20 cellular contexts compared by ENCODE assay signal in the genomic region with DNA sequence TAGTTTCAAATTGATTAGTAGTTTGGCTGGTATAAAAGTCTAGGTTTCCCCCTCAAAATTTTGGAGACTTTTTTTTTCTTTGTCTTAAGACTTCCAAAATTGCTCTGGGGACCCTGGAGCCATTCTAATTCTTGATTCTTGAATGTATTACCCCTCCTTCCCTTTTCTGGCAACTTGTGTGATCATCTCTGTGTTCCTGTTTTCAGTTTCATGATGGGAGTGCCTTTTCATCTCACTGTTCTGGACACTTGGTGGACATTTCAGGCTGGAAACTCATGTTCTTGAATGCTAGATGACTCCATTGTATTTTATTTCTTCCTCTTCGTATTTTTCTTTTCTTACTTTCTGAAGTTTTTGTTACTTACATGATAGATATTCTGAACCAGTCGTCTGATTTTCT. TPM values are rescaled to one million over a fixed set of nuclear protein-coding genes. Genes with fewer than 3 reads are reported as not detected.
DNase-seq lines count a peak whose midpoint lies in the region; ATAC-seq and TF ChIP-seq lines count a peak whose summit lies in the region.
"Had no signal": no experiment of that assay in that cellular context is flagged by ENCODE, and none has a peak within 500 bp of the region (broad histone marks: within the 10 kb centered on the region; RNA-seq: fewer than 3 reads in every experiment).

No MANE protein-coding gene starts in this region.

- intact Hi-C loops in Caco-2 (cut with micrococcal nuclease; ENCODE audit: unreplicated experiment) = no loop called here

- H3K4me1 ChIP-seq in HUES6 (ENCODE audit: control insufficient read depth, insufficient read depth, low read length) (peaks cover 16% of the 10 kb centered on the region), Caco-2 (no peaks in the 10 kb centered on the region)
- H3K4me1 ChIP-seq: left ventricle myocardium inferior, right lobe of liver had no signal

- no peak overlapping the region for H3K4me3 Mint-ChIP-seq in activated T-helper 17 cell treated with anti-CD3 and anti-CD28 coated beads, Interleukin-2, amount 50 U/mL, for 72 hours
- no peak overlapping the region for H3K4me3 Mint-ChIP-seq in Caco-2 (ENCODE audit: unreplicated experiment)
- H3K4me3 Mint-ChIP-seq: activated CD4-positive, alpha-beta T cell treated with anti-CD3 and anti-CD28 coated beads for 36 hours; activated T-helper 1 cell treated with anti-CD3 and anti-CD28 coated beads, Interleukin-12 subunit alpha, Interleukin-12 subunit beta, Interleukin-2, Interleukin-4 antibody, amounts not matched to agents 30 ng/mL and 10 ng/mL and 1 ng/mL, durations not matched to agents 14 hours and 24 hours and 36 hours had no signal

- H3K36me3 Mint-ChIP-seq in activated T-helper 17 cell treated with anti-CD3 and anti-CD28 coated beads, Interleukin-2, amount 50 U/mL, for 72 hours (ENCODE audit: low read depth) = peaks cover 80% of the 10 kb centered on the region
- peaks cover 13% of the 10 kb centered on the region for H3K36me3 Mint-ChIP-seq in Caco-2 (ENCODE audit: insufficient read depth, unreplicated experiment)

- CTCF ChIA-PET in Caco-2 (lab: Charles Lee) = no interaction called here

- peak; percentile 22 for DNase-seq in GM12865 (ENCODE audit: low read depth)
- DNase-seq in T-helper 2 cell = no peak
- no peak for DNase-seq in NCI-H774 (lab: John Stamatoyannopoulos, UW)
- DNase-seq in Caco-2 = no peak
- DNase-seq: activated CD4-positive, alpha-beta T cell treated with anti-CD3 and anti-CD28 coated beads for 36 hours; aorta; cortex of kidney; DMS153; GOT3; left ventricle myocardium inferior; NCI-H1048; right lobe of liver; stimulated activated CD4-positive, alpha-beta T cell treated with anti-CD3 and anti-CD28 coated beads, Interleukin-4, amount 100 ng/mL, for 1 hour; T-helper 1 cell had no signal

- no peak for TF ChIP-seq CTCF in GM12865 (IDR thresholded peaks at IDR 0.05; ENCODE audit: insufficient read depth, low read depth, low read length, missing control alignments)
- no peak for TF ChIP-seq CTCF in Caco-2 (IDR thresholded peaks at IDR 0.05; ENCODE audit: insufficient read depth in 1 of 2, low read depth in 1 of 2, low read length in 1 of 2, severe bottlenecking in 1 of 2, unreplicated experiment in 1 of 2)

- H3K9ac ChIP-seq in HUES6 (ENCODE audit: low read length) = no peak overlapping the region

- POLR2A ChIA-PET in Caco-2 (lab: Charles Lee) = no interaction called here

- H3K9me3 Mint-ChIP-seq in activated T-helper 17 cell treated with anti-CD3 and anti-CD28 coated beads, Interleukin-2, amount 50 U/mL, for 72 hours = no peaks in the 10 kb centered on the region
- H3K9me3 Mint-ChIP-seq in Caco-2 (ENCODE audit: unreplicated experiment) = no peaks in the 10 kb centered on the region
- H3K9me3 Mint-ChIP-seq: activated T-helper 1 cell treated with anti-CD3 and anti-CD28 coated beads, Interleukin-12 subunit alpha, Interleukin-12 subunit beta, Interleukin-2, Interleukin-4 antibody, amounts not matched to agents 30 ng/mL and 10 ng/mL and 1 ng/mL, durations not matched to agents 14 hours and 24 hours and 36 hours had no signal

- H3K27me3 ChIP-seq in HUES6 (ENCODE audit: control insufficient read depth, insufficient read depth, low read length) (no peaks in the 10 kb centered on the region), Caco-2 (replicated peaks; ENCODE audit: control insufficient read depth, insufficient read depth, low read length) (no peaks in the 10 kb centered on the region)
- H3K27me3 ChIP-seq: right lobe of liver had no signal

- H3K9me3 ChIP-seq in HUES6 (ENCODE audit: control insufficient read depth, insufficient read depth, low read depth, low read length) = no peaks in the 10 kb centered on the region
- H3K9me3 ChIP-seq in Caco-2 = no peaks in the 10 kb centered on the region
- H3K9me3 ChIP-seq: left ventricle myocardium inferior, right lobe of liver had no signal

- no peaks in the 10 kb centered on the region for H3K4me1 Mint-ChIP-seq in activated T-helper 17 cell treated with anti-CD3 and anti-CD28 coated beads, Interleukin-2, amount 50 U/mL, for 72 hours
- no peaks in the 10 kb centered on the region for H3K4me1 Mint-ChIP-seq in Caco-2 (ENCODE audit: low read depth, unreplicated experiment)

- no peak overlapping the region for H3K4me3 ChIP-seq in GM12865 (ENCODE audit: low read depth, low read length)
- H3K4me3 ChIP-seq in HUES6 (ENCODE audit: low read depth, low read length) = no peak overlapping the region
- H3K4me3 ChIP-seq in Caco-2 (ENCODE audit: low read depth, low read length) = no peak overlapping the region
- H3K4me3 ChIP-seq: left ventricle myocardium inferior, right lobe of liver had no signal

- ATAC-seq in GM19351 (IDR thresholded peaks at IDR 0.05; ENCODE audit: unreplicated experiment) (peak; percentile 83), HG02840 (IDR thresholded peaks at IDR 0.05; ENCODE audit: low FRiP score, unreplicated experiment) (no peak)
- ATAC-seq in activated T-helper 17 cell treated with anti-CD3 and anti-CD28 coated beads, Interleukin-2, amount 50 U/mL, for 72 hours (replicated peaks) = no peak
- ATAC-seq: activated CD4-positive, alpha-beta T cell treated with anti-CD3 and anti-CD28 coated beads for 36 hours; Panc1 had no signal

- H3K27me3 Mint-ChIP-seq in activated T-helper 17 cell treated with anti-CD3 and anti-CD28 coated beads, Interleukin-2, amount 50 U/mL, for 72 hours = no peaks in the 10 kb centered on the region
- no peaks in the 10 kb centered on the region for H3K27me3 Mint-ChIP-seq in Caco-2 (ENCODE audit: insufficient read depth, unreplicated experiment)
- H3K27me3 Mint-ChIP-seq: activated CD4-positive, alpha-beta T cell treated with anti-CD3 and anti-CD28 coated beads for 36 hours had no signal

- peak overlapping the region; percentile 65; the same call in 1 of the 2 replicates for H3K27ac ChIP-seq in HUES6 (ENCODE audit: low read depth, low read length)
- H3K27ac ChIP-seq: left ventricle myocardium inferior, right lobe of liver had no signal

- BruUV-seq in Caco-2 (replicated peaks; lab: Mats Ljungman, UMichigan) = no TSS peak

- H3K36me3 ChIP-seq in HUES6 (ENCODE audit: control insufficient read depth, insufficient read depth, low read length) (peaks cover 9% of the 10 kb centered on the region), Caco-2 (ENCODE audit: control insufficient read depth, insufficient read depth, low read length) (peaks cover 2% of the 10 kb centered on the region; the same call in 1 of the 2 replicates)
- H3K36me3 ChIP-seq: right lobe of liver had no signal

- peak overlapping the region; percentile 67 for H3K27ac Mint-ChIP-seq in activated T-helper 17 cell treated with anti-CD3 and anti-CD28 coated beads, Interleukin-2, amount 50 U/mL, for 72 hours
- no peak overlapping the region for H3K27ac Mint-ChIP-seq in Caco-2 (ENCODE audit: unreplicated experiment)
- H3K27ac Mint-ChIP-seq: activated T-helper 1 cell treated with anti-CD3 and anti-CD28 coated beads, Interleukin-12 subunit alpha, Interleukin-12 subunit beta, Interleukin-2, Interleukin-4 antibody, amounts not matched to agents 30 ng/mL and 10 ng/mL and 1 ng/mL, durations not matched to agents 14 hours and 24 hours and 36 hours had no signal

RNA-seq across cellular contexts. Expression of gene LRRC70, which starts 57.3 kb away (rescaled TPM):
- 1 to 10 TPM; 1.1 to 2.5 TPM for total RNA-seq in activated T-helper 17 cell treated with anti-CD3 and anti-CD28 coated beads, Interleukin-2, amount 50 U/mL, for 72 hours
- total RNA-seq in Caco-2 (2022) = 0.56 and 0.68 TPM in 2 replicates
